8 cellular contexts compared by ENCODE assay signal in the genomic region with DNA sequence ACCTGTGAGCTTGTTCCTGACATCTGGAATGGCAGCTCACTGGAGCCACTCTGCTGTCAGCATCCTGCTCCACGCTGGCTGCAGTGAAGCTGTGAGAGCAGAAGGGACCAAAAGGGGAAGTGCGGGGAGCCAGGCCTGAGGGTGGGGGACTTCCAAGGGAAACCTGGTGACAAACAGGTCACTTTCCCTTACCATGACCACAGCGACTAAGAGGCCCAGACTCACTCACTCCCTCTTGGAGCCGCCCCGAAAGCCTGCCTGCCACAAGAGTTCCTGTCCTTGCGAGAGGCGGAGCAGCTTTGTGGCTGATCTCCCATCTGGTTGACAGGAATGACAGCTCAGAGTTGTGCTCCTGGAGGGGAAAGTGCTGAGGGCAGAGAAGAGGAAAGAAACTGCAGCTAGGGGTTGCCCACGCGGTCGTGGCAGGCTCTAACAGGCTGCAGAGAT.
A peak's percentile ranks its signal among the peaks of the same experiment; 100 is the strongest.
DNase-seq lines count a peak whose midpoint lies in the region; ATAC-seq, FAIRE-seq and TF ChIP-seq lines count a peak whose summit lies in the region.

No MANE protein-coding gene starts in this region.

- no TSS peak for BruUV-seq in K562 (replicated peaks; lab: Mats Ljungman, UMichigan)

- TF ChIP-seq CTCF in K562 (IDR thresholded peaks at IDR 0.05 in 2 of 3, conservative IDR thresholded peaks at IDR 0.05 in 1 of 3; ENCODE audit: insufficient read depth in 2 of 3, low read depth in 1 of 3, low read length in 3 of 3): no peak

- in situ Hi-C loops in K562 (cut with MboI): no loop called here

- H3K4me1 ChIP-seq in K562 (replicated peaks in 1 of 2; ENCODE audit: control insufficient read depth in 2 of 2, insufficient read depth in 2 of 2, low read length in 2 of 2): no peaks in the 10 kb centered on the region

- H3K27me3 ChIP-seq in K562 (ENCODE audit: control insufficient read depth in 2 of 2, insufficient read depth in 2 of 2, low read length in 2 of 2): no peaks in the 10 kb centered on the region

- H4K20me1 ChIP-seq in K562 (replicated peaks; ENCODE audit: control insufficient read depth, insufficient read depth, low read length): no peaks in the 10 kb centered on the region

- no peak for TF ChIP-seq EP300 in K562 (IDR thresholded peaks at IDR 0.05; ENCODE audit: low read length)

- no peak overlapping the region for H3K4me3 ChIP-seq in K562

- no peak overlapping the region for H3K9ac ChIP-seq in K562 (ENCODE audit: insufficient read depth in 1 of 2, low read depth in 2 of 2, low read length in 2 of 2)

- POLR2A ChIA-PET in K562 (lab: Yijun Ruan, JAX): interaction anchor here (0.6 to 0.9 kb wide), 2 partner anchors 19 to 31 kb away, joined by 3 read pairs; no protein-coding TSS in a partner anchor

- no peaks in the 10 kb centered on the region for H3K36me3 ChIP-seq in K562 (ENCODE audit: control insufficient read depth, insufficient read depth, low read length)

- ATAC-seq in GM18499 (IDR thresholded peaks at IDR 0.05; ENCODE audit: insufficient read depth, unreplicated experiment) (peak; percentile 76), GM19438 (IDR thresholded peaks at IDR 0.05; ENCODE audit: low read depth, unreplicated experiment) (peak; percentile 92), HG03097 (IDR thresholded peaks at IDR 0.05; ENCODE audit: low FRiP score, unreplicated experiment) (peak; percentile 94), K562 (no peak; the same call in 2 of the 3 replicates)

- 2% methylated on average over 6 of the region's 10 CpGs for WGBS in K562 (ENCODE audit: insufficient coverage, low coverage, missing lambda C conversion rate)

- H2AFZ ChIP-seq in K562 (ENCODE audit: low read depth, low read length): no peak overlapping the region

- H3K9me3 ChIP-seq in K562 (replicated peaks; ENCODE audit: control insufficient read depth, insufficient read depth, low read depth, low read length): no peaks in the 10 kb centered on the region

- H3K79me2 ChIP-seq in K562 (ENCODE audit: control insufficient read depth, insufficient read depth, low read length): no peaks in the 10 kb centered on the region

- DNase-seq in K562 (ENCODE audit: extremely low read depth in 1 of 4, low spot score in 3 of 4) (no peak), OCI-M2 (lab: John Stamatoyannopoulos, UW; ENCODE audit: unreplicated experiment) (no peak), AG08396 (ENCODE audit: low spot score) (no peak), T-helper 9 cell (no peak), midbrain (lab: John Stamatoyannopoulos, UW) (no peak)

- intact Hi-C loops in K562 (cut with micrococcal nuclease): no loop called here

- no peak overlapping the region for H3K4me2 ChIP-seq in K562 (ENCODE audit: insufficient read depth, low read length)

- no peak for TF ChIP-seq RAD21 in K562 (CRISPR knock-in tag; conservative IDR thresholded peaks at IDR 0.05 in 1 of 2, IDR thresholded peaks at IDR 0.05 in 1 of 2)

- no peak for FAIRE-seq in K562 (lab: Jason Lieb, UNC)

- TF ChIP-seq POLR2A in K562 (conservative IDR thresholded peaks at IDR 0.05): no peak

- CTCF ChIA-PET in K562 (lab: Yijun Ruan, JAX; ENCODE audit: low intra/inter-chr PET ratio): no interaction called here

- H3K27ac ChIP-seq in K562 (ENCODE audit: extremely low read depth, low read depth, low read length): no peak overlapping the region

- no peaks in the 10 kb centered on the region for H3K9me1 ChIP-seq in K562 (ENCODE audit: control insufficient read depth, insufficient read depth, low read length)

TF ChIP-seq in K562, 482 proteins besides CTCF, POLR2A, EP300 and RAD21:
- peak; percentile 92 for TF ChIP-seq SPI1 (IDR thresholded peaks at IDR 0.05; ENCODE audit: borderline replicate concordance, low read depth, low read length)
- TF ChIP-seq KLF6 (CRISPR knock-in tag; IDR thresholded peaks at IDR 0.05; ENCODE audit: borderline replicate concordance): no peak
TF ChIP-seq in K562: peak in this region for 1.
